In the genomic region with DNA sequence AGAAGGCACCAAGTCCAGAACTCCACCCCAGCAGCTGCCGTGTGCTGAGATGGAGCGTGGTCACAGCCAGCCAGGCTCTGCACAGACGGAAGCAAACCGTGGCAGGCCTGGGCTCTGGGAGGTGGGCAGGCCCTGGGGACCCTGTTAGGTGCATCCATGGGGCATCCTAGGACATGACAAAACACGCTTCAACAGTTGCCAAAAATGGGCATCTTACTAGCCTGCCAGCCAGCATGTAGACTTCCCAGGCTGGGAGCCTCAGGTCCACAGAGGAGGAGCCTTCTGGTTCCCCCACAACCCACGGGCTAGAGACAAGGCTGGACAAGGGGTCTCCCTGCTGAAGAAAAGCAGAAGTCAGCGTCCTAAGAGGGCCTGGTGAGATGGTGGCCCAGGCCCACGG, we compare ENCODE assay signal across 23 cellular contexts.
A peak's percentile ranks its signal among the peaks of the same experiment; 100 is the strongest.
DNase-seq lines count a peak whose midpoint lies in the region; ATAC-seq and TF ChIP-seq lines count a peak whose summit lies in the region.
"Had no signal": no experiment of that assay in that cellular context is flagged by ENCODE, and none has a peak within 500 bp of the region (broad histone marks: within the 10 kb centered on the region; RNA-seq: fewer than 3 reads in every experiment).

No MANE protein-coding gene starts in this region.

- no peak overlapping the region for H3K4me2 ChIP-seq in H9 (ENCODE audit: insufficient read depth, insufficient read length, low read length)
- H3K4me2 ChIP-seq: smooth muscle cell had no signal

- no peak overlapping the region for H3K56ac ChIP-seq in H9 (ENCODE audit: insufficient read length, low read depth, low read length)

- no peak overlapping the region for H4K5ac ChIP-seq in H9 (ENCODE audit: insufficient read length, low read depth, low read length)

- no peak overlapping the region for H2BK15ac ChIP-seq in H9 (ENCODE audit: low read depth, low read length)

- no peaks in the 10 kb centered on the region for H3K36me3 ChIP-seq in gastrocnemius medialis
- H3K36me3 ChIP-seq: lower lobe of right lung, Peyer's patch had no signal

- WGBS in H9 (ENCODE audit: extremely low coverage, insufficient read length, low lambda C conversion rate), result no CpG with 5 or more reads among the region's 8 CpGs

- in situ Hi-C loops in gastrocnemius medialis (cut with MboI; ENCODE audit: low sequenced_read_pairs in 4 of 4), result no loop called here

- H3K14ac ChIP-seq in H9 (ENCODE audit: insufficient read depth, low read length), result no peak overlapping the region

- H3K27me3 ChIP-seq in H9 (ENCODE audit: insufficient read depth, low read length) (no peaks in the 10 kb centered on the region; the same call in 1 of the 2 replicates), gastrocnemius medialis (no peaks in the 10 kb centered on the region)
- H3K27me3 ChIP-seq: Peyer's patch had no signal

- H2BK120ac ChIP-seq in H9 (ENCODE audit: low read depth, low read length, poor library complexity, severe bottlenecking), result no peak overlapping the region

- H3K27ac Mint-ChIP-seq in activated CD8-positive, alpha-beta memory T cell treated with anti-CD3 and anti-CD28 coated beads, Interleukin-2, amount 10 ng/mL, durations not matched to agents 7 days and 5 days, result no peak overlapping the region
- H3K27ac Mint-ChIP-seq in H9 (peak overlapping the region in 2 of 3 experiments; percentile 40 to 75; a peak in 2 of 7 replicates), glutamatergic neuron (ENCODE audit: unreplicated experiment) (peak overlapping the region; percentile 68)

- H3K27ac ChIP-seq in H9 (ENCODE audit: insufficient read length, low read depth, low read length) (no peak overlapping the region), gastrocnemius medialis (peak overlapping the region; percentile 94 to 99 (median 98))
- H3K27ac ChIP-seq: lower lobe of right lung, Peyer's patch had no signal

- peaks cover 18% of the 10 kb centered on the region for H3K79me1 ChIP-seq in H9 (ENCODE audit: insufficient read depth, low read depth, low read length, poor library complexity, severe bottlenecking)

- no peak overlapping the region for H2AFZ ChIP-seq in H9 (ENCODE audit: low read length)

- H3K36me3 Mint-ChIP-seq in activated CD8-positive, alpha-beta memory T cell treated with anti-CD3 and anti-CD28 coated beads, Interleukin-2, amount 10 ng/mL, durations not matched to agents 7 days and 5 days, result peaks cover 24% of the 10 kb centered on the region
- H3K36me3 Mint-ChIP-seq in H9 (ENCODE audit: insufficient read depth in 1 of 3, low read depth in 3 of 3) (peaks cover 13 to 19% (median 15%) of the 10 kb centered on the region in 3 experiments), glutamatergic neuron (ENCODE audit: unreplicated experiment) (no peaks in the 10 kb centered on the region)

- no peak for TF ChIP-seq POLR2A in gastrocnemius medialis (IDR thresholded peaks at IDR 0.05)

- H2BK20ac ChIP-seq in H9 (ENCODE audit: low read depth, low read length, poor library complexity, severe bottlenecking), result no peak overlapping the region

- CTCF ChIA-PET in activated CD8-positive, alpha-beta memory T cell treated with anti-CD3 and anti-CD28 coated beads, Interleukin-2, amount 10 ng/mL, durations not matched to agents 7 days and 5 days (lab: Charles Lee), result no interaction called here

- no peak overlapping the region for H2AK5ac ChIP-seq in H9 (ENCODE audit: insufficient read length, low read length)

- H3K79me2 ChIP-seq in H9 (ENCODE audit: insufficient read depth, low read length), result peaks cover 11% of the 10 kb centered on the region; the same call in 1 of the 2 replicates

- no peak overlapping the region for H4K91ac ChIP-seq in H9 (ENCODE audit: insufficient read length, low read depth, low read length)

- DNase-seq in activated CD8-positive, alpha-beta memory T cell treated with anti-CD3 and anti-CD28 coated beads, Interleukin-2, amount 10 ng/mL, durations not matched to agents 7 days and 5 days, result peak; percentile 26
- no peak for DNase-seq in activated CD8-positive, alpha-beta memory T cell treated with anti-CD3 and anti-CD28 coated beads, Interleukin-2, amount 50 U/mL, for 48 hours
- DNase-seq in H9 (no peak), glutamatergic neuron (no peak), gastrocnemius medialis (no peak), DMS114 treated with DMSO at 0.1 percent for 48 hours (lab: John Stamatoyannopoulos, UW; ENCODE audit: unreplicated experiment) (no peak), AG08396 (ENCODE audit: low spot score) (no peak), iPS-NIHi7 (ENCODE audit: extremely low spot score) (no peak)
- DNase-seq: activated CD4-positive, alpha-beta T cell treated with anti-CD3 and anti-CD28 coated beads for 48 hours; activated gamma-delta T cell; amniotic stem cell; C1 segment of cervical spinal cord; cortex of kidney; Karpas-422; kidney glomerular epithelial cell; lower lobe of right lung; NCI-H526 treated with DMSO at 0.1 percent for 48 hours; nucleus accumbens; stimulated activated CD4-positive, alpha-beta T cell treated with anti-CD3 and anti-CD28 coated beads, Interleukin-2, amount 100 ng/mL, for 24 hours; substantia nigra had no signal

- H2BK5ac ChIP-seq in H9 (ENCODE audit: insufficient read length, low read length), result no peak overlapping the region

- H4K8ac ChIP-seq in H9 (replicated peaks; ENCODE audit: insufficient read length, low read depth, low read length), result no peak overlapping the region

- H3K23me2 ChIP-seq in H9 (ENCODE audit: insufficient read length, low read depth, low read length, poor library complexity, severe bottlenecking), result no peaks in the 10 kb centered on the region

- intact Hi-C loops in gastrocnemius medialis (cut with DNase I; ENCODE audit: low total_unique reads), result no loop called here

- H3K23ac ChIP-seq in H9 (ENCODE audit: insufficient read length, low read depth, low read length), result no peak overlapping the region

- H3K4me3 Mint-ChIP-seq in activated CD8-positive, alpha-beta memory T cell treated with anti-CD3 and anti-CD28 coated beads, Interleukin-2, amount 10 ng/mL, durations not matched to agents 7 days and 5 days, result no peak overlapping the region
- no peak overlapping the region for H3K4me3 Mint-ChIP-seq in H9
- no peak overlapping the region for H3K4me3 Mint-ChIP-seq in glutamatergic neuron (ENCODE audit: unreplicated experiment)

- H3K4me3 ChIP-seq in gastrocnemius medialis, result no peak overlapping the region
- H3K4me3 ChIP-seq: lower lobe of right lung, Peyer's patch, smooth muscle cell had no signal

- peaks cover 8% of the 10 kb centered on the region for H3K9me3 Mint-ChIP-seq in activated CD8-positive, alpha-beta memory T cell treated with anti-CD3 and anti-CD28 coated beads, Interleukin-2, amount 10 ng/mL, durations not matched to agents 7 days and 5 days (ENCODE audit: low read depth)
- peaks cover 18 to 20% of the 10 kb centered on the region in 2 experiments for H3K9me3 Mint-ChIP-seq in H9
- H3K9me3 Mint-ChIP-seq in glutamatergic neuron (ENCODE audit: unreplicated experiment), result peaks cover 10% of the 10 kb centered on the region

- H3K27me3 Mint-ChIP-seq in activated CD8-positive, alpha-beta memory T cell treated with anti-CD3 and anti-CD28 coated beads, Interleukin-2, amount 10 ng/mL, durations not matched to agents 7 days and 5 days, result no peaks in the 10 kb centered on the region
- H3K27me3 Mint-ChIP-seq in H9 (ENCODE audit: low read depth), result no peaks in the 10 kb centered on the region; the same call in 1 of the 2 replicates
- peaks cover 12% of the 10 kb centered on the region for H3K27me3 Mint-ChIP-seq in glutamatergic neuron (ENCODE audit: unreplicated experiment)

- TF ChIP-seq CTCF in H9 (conservative IDR thresholded peaks at IDR 0.05) (no peak), glutamatergic neuron (IDR thresholded peaks at IDR 0.05; ENCODE audit: partially characterized antibody, unreplicated experiment) (no peak), gastrocnemius medialis (IDR thresholded peaks at IDR 0.05 in 4 of 5, conservative IDR thresholded peaks at IDR 0.05 in 1 of 5) (no peak)

- no peak overlapping the region for H3K9ac ChIP-seq in H9 (ENCODE audit: extremely low read depth, insufficient read length, low read length)

- H4K20me1 ChIP-seq in H9 (ENCODE audit: control insufficient read depth, insufficient read depth, insufficient read length), result no peaks in the 10 kb centered on the region

- H3K4me1 ChIP-seq in H9 (ENCODE audit: insufficient read depth, low read length), result peaks cover 6% of the 10 kb centered on the region; the same call in 1 of the 2 replicates
- H3K4me1 ChIP-seq in gastrocnemius medialis, result peaks cover 88 to 99% of the 10 kb centered on the region in 2 donors

- H2BK12ac ChIP-seq in H9 (ENCODE audit: insufficient read length, low read depth, low read length), result no peak overlapping the region

- H3K4me1 Mint-ChIP-seq in activated CD8-positive, alpha-beta memory T cell treated with anti-CD3 and anti-CD28 coated beads, Interleukin-2, amount 10 ng/mL, durations not matched to agents 7 days and 5 days, result peaks cover 83% of the 10 kb centered on the region
- peaks cover 27 to 28% of the 10 kb centered on the region in 2 experiments for H3K4me1 Mint-ChIP-seq in H9
- H3K4me1 Mint-ChIP-seq in glutamatergic neuron (ENCODE audit: low read depth, unreplicated experiment), result peaks cover 49% of the 10 kb centered on the region

- no peak overlapping the region for H3T11ph ChIP-seq in H9 (ENCODE audit: low read length)

- H3K9me3 ChIP-seq in H9 (ENCODE audit: control insufficient read depth, low read depth, low read length) (no peaks in the 10 kb centered on the region), gastrocnemius medialis (no peaks in the 10 kb centered on the region)
- H3K9me3 ChIP-seq: lower lobe of right lung had no signal

- no peak overlapping the region for H3K4ac ChIP-seq in H9 (ENCODE audit: low read depth, low read length)

- no peak overlapping the region for H3K18ac ChIP-seq in H9 (ENCODE audit: insufficient read length, low read depth, low read length)

- no peak for ATAC-seq in activated CD8-positive, alpha-beta memory T cell treated with anti-CD3 and anti-CD28 coated beads, Interleukin-2, amount 10 ng/mL, durations not matched to agents 7 days and 5 days
- ATAC-seq in gastrocnemius medialis, result no peak
- ATAC-seq: HCT116, lower lobe of right lung had no signal
